In the genomic region with DNA sequence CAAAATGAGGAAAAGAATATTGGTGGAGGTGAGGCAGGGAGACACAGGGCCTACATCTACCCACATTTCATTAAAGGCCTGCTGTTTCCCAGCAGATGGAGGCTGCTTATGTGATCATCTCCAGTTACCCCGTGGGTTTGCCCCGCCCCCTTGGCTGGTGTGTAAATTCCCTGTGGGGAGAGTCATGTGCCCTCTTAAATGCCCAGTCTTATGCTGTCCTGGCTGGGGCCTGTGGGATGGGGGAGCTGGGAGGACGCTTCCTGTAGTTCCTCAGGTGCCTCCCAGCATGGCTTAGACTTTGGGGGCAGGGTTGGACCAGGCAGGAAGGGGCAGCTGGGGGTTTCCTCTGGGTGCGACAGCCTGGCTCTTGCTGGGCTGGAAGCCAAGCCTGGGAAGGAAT, we compare ENCODE assay signal across 8 cellular contexts. TPM values are rescaled to one million over a fixed set of nuclear protein-coding genes. Genes with fewer than 3 reads are reported as not detected.
DNase-seq lines count a peak whose midpoint lies in the region; ATAC-seq and TF ChIP-seq lines count a peak whose summit lies in the region.

No MANE protein-coding gene starts in this region.

- no peaks in the 10 kb centered on the region for H3K36me3 Mint-ChIP-seq in osteocyte (ENCODE audit: unreplicated experiment)
- peaks cover 0 to 4% (median 4%) of the 10 kb centered on the region in 3 donors for H3K36me3 Mint-ChIP-seq in CD8-positive, alpha-beta memory T cell

- H3K27ac ChIP-seq in CD8-positive, alpha-beta memory T cell (ENCODE audit: low read depth, low read length), result no peak overlapping the region

- H3K27me3 Mint-ChIP-seq in osteocyte (ENCODE audit: unreplicated experiment), result no peaks in the 10 kb centered on the region
- H3K27me3 Mint-ChIP-seq in CD8-positive, alpha-beta memory T cell, result peaks cover 3 to 14% of the 10 kb centered on the region in 2 donors

- CTCF ChIA-PET in CD8-positive, alpha-beta memory T cell (lab: Charles Lee), result no interaction called here

- peaks cover 49% of the 10 kb centered on the region for H3K4me1 Mint-ChIP-seq in osteocyte (ENCODE audit: unreplicated experiment)
- H3K4me1 Mint-ChIP-seq in CD8-positive, alpha-beta memory T cell, result peaks cover 30 to 35% (median 34%) of the 10 kb centered on the region in 3 donors

- POLR2A ChIA-PET in CD8-positive, alpha-beta memory T cell (lab: Charles Lee), result interaction anchor here (0.8 kb wide), 1 partner anchor 15 kb away, joined by 4 read pairs; a partner anchor contains a TSS

- peak; percentile 75 for DNase-seq in activated effector memory CD4-positive, alpha-beta T cell treated with anti-CD3 and anti-CD28 coated beads, Interleukin-2, amount 50 U/mL, for 16 hours
- no peak for DNase-seq in activated effector memory CD4-positive, alpha-beta T cell treated with Interleukin-2 at 50 U/mL for 16 hours
- DNase-seq in RKO (ENCODE audit: low spot score) (peak; percentile 46), epithelial cell of esophagus (ENCODE audit: low read depth) (peak; percentile 82), osteocyte (ENCODE audit: extremely low spot score, unreplicated experiment) (peak; percentile 93), NOMO-1 (lab: John Stamatoyannopoulos, UW; ENCODE audit: unreplicated experiment in 2 of 2) (no peak)
- no peak for DNase-seq in CD8-positive, alpha-beta memory T cell

- no peak overlapping the region for H3K4me3 Mint-ChIP-seq in osteocyte (ENCODE audit: unreplicated experiment)
- H3K4me3 Mint-ChIP-seq in CD8-positive, alpha-beta memory T cell, result no peak overlapping the region

- H3K9me3 ChIP-seq in CD8-positive, alpha-beta memory T cell (ENCODE audit: low read length), result no peaks in the 10 kb centered on the region

- H3K27me3 ChIP-seq in CD8-positive, alpha-beta memory T cell (ENCODE audit: insufficient read depth, low read length, poor library complexity, severe bottlenecking), result no peaks in the 10 kb centered on the region

- TF ChIP-seq CTCF in epithelial cell of esophagus (IDR thresholded peaks at IDR 0.05; ENCODE audit: insufficient read depth, low read depth, low read length, missing control alignments) (no peak), osteocyte (IDR thresholded peaks at IDR 0.05) (no peak)

- H3K4me1 ChIP-seq in CD8-positive, alpha-beta memory T cell (ENCODE audit: insufficient read depth, low read length), result peaks cover 14% of the 10 kb centered on the region

- no peaks in the 10 kb centered on the region for H3K9me3 Mint-ChIP-seq in osteocyte (ENCODE audit: unreplicated experiment)
- H3K9me3 Mint-ChIP-seq in CD8-positive, alpha-beta memory T cell, result peaks cover 0 to 5% (median 0%) of the 10 kb centered on the region in 5 donors

- no peak for ATAC-seq in HG03280 (IDR thresholded peaks at IDR 0.05; ENCODE audit: unreplicated experiment)

- H3K36me3 ChIP-seq in CD8-positive, alpha-beta memory T cell (ENCODE audit: insufficient read depth, low read length), result no peaks in the 10 kb centered on the region

- no peak overlapping the region for H3K4me3 ChIP-seq in epithelial cell of esophagus (ENCODE audit: low read length)
- H3K4me3 ChIP-seq in CD8-positive, alpha-beta memory T cell (ENCODE audit: low read length), result no peak overlapping the region

- peak overlapping the region; percentile 94 for H3K27ac Mint-ChIP-seq in osteocyte (ENCODE audit: unreplicated experiment)
- peak overlapping the region in 3 of 8 donors; percentile 42 to 80 (median 75) for H3K27ac Mint-ChIP-seq in CD8-positive, alpha-beta memory T cell

RNA-seq across cellular contexts. Expression of a gene that starts 15.5 kb away (rescaled TPM):
- total RNA-seq in osteocyte, result 23.4 and 26.0 TPM in 2 replicates
- total RNA-seq in CD8-positive, alpha-beta memory T cell, result 1 to 10 TPM; 1.3 to 1.7 TPM
- 16.4 TPM for polyA plus RNA-seq in CD8-positive, alpha-beta memory T cell

Comparison
In these comparisons a context has a peak if more than half of its experiments do, and no peak if none do; other contexts are left out.
1. DNase-seq: peak in activated effector memory CD4-positive, alpha-beta T cell treated with anti-CD3 and anti-CD28 coated beads, Interleukin-2, amount 50 U/mL, for 16 hours (single experiment), RKO (single experiment), epithelial cell of esophagus (single experiment) and osteocyte (single experiment); none in activated effector memory CD4-positive, alpha-beta T cell treated with Interleukin-2 at 50 U/mL for 16 hours (single experiment), NOMO-1 (0 of 2) and CD8-positive, alpha-beta memory T cell (0 of 5).